ENCODE assay signal across 2 cellular contexts in genomic region chr16:3062553-3062952, GRCh38.
TF ChIP-seq lines count a peak whose summit lies in the region.

No MANE protein-coding gene starts in this region.

TF ChIP-seq in Ishikawa, 13 proteins besides CTCF, POLR2A, EP300 and RAD21:
- no peak for TF ChIP-seq TAF1 (IDR thresholded peaks at IDR 0.05; ENCODE audit: low read depth)
- TF ChIP-seq, protein P1, sequence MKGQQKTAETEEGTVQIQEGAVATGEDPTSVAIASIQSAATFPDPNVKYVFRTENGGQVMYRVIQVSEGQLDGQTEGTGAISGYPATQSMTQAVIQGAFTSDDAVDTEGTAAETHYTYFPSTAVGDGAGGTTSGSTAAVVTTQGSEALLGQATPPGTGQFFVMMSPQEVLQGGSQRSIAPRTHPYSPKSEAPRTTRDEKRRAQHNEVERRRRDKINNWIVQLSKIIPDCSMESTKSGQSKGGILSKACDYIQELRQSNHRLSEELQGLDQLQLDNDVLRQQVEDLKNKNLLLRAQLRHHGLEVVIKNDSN (IDR thresholded peaks at IDR 0.05) = peak; percentile 56
- TF ChIP-seq YY1 (IDR thresholded peaks at IDR 0.05; ENCODE audit: low read depth) = no peak
- no peak for TF ChIP-seq NFIC (IDR thresholded peaks at IDR 0.05)
- TF ChIP-seq FOXM1 (IDR thresholded peaks at IDR 0.05; ENCODE audit: borderline replicate concordance, low read depth) = no peak

TF ChIP-seq in HepG2, 621 proteins besides CTCF, POLR2A, EP300 and RAD21:
- peak; percentile 84 for TF ChIP-seq RAD51 (IDR thresholded peaks at IDR 0.05; ENCODE audit: borderline replicate concordance)
- TF ChIP-seq, protein P2, sequence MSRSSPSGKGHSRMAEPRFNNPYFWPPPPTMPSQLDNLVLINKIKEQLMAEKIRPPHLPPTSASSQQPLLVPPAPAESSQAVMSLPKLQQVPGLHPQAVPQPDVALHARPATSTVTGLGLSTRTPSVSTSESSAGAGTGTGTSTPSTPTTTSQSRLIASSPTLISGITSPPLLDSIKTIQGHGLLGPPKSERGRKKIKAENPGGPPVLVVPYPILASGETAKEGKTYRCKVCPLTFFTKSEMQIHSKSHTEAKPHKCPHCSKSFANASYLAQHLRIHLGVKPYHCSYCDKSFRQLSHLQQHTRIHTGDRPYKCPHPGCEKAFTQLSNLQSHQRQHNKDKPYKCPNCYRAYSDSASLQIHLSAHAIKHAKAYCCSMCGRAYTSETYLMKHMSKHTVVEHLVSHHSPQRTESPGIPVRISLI (CRISPR knock-in tag; IDR thresholded peaks at IDR 0.05; ENCODE audit: borderline replicate concordance) = 0 out of 2 replicates have a peak, but pooled peaks have one; percentile 28
- no peak for TF ChIP-seq ZSCAN12 (CRISPR knock-in tag; IDR thresholded peaks at IDR 0.05)
- no peak for TF ChIP-seq TP53 (CRISPR knock-in tag; conservative IDR thresholded peaks at IDR 0.05)
